ENCODE assay signal across 20 cellular contexts in the genomic region with DNA sequence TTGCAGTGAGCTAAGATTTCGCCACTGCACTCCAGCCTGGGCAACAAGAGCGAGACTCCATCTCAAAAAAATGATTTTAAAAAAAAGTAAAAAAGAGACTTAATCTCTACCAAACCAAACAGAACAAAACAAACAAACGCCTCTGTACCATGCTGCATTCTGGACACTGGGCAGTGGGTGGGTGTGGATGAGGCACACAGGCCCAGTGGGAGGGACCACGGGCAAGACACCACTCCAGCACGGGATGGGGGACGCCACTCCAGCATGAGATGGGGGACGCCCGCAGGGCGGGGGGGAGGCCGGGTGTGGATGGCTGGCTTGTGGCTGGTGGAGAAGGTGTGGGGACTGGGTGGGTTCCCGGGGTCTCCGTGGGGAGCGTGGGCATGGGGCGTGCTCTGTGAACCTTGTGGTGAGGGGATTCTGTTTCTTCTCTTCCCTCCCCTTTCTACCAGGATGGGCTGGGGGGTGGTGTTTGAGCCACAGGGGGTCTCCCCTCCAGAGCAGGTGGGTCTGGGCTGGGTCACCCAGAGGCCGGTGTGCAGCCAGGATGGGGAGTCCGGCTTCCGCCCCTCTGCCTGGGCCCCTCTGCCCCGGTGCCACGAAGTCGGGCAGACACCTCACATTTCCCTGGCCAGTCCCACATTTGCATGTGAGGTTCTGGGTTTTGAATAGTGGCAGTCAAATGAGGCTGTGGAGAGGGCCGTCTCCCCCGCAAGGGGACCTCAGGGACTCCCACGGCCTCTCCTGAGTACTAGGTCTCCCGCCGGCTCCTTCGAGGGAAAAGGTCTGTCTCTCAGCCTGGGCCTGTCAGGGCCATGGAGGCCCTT. TPM values are rescaled to one million over a fixed set of nuclear protein-coding genes. Genes with fewer than 3 reads are reported as not detected.
DNase-seq lines count a peak whose midpoint lies in the region; ATAC-seq, FAIRE-seq and TF ChIP-seq lines count a peak whose summit lies in the region.
"Had no signal": no experiment of that assay in that cellular context is flagged by ENCODE, and none has a peak within 500 bp of the region (broad histone marks: within the 10 kb centered on the region; RNA-seq: fewer than 3 reads in every experiment).

No MANE protein-coding gene starts in this region.

- H4K20me1 ChIP-seq in GM12878 (ENCODE audit: control insufficient read depth, insufficient read depth): no peaks in the 10 kb centered on the region

- CTCF ChIA-PET in GM12878 (lab: Yijun Ruan, JAX): no interaction called here

- SMC1A ChIA-PET in GM12878 (lab: Charles Lee; ENCODE audit: uncharacterized antibody, unreplicated experiment): no interaction called here

- peak overlapping the region; percentile 74 for H2AFZ ChIP-seq in GM12878 (ENCODE audit: control insufficient read depth, low read depth, low read length)

- no TSS peak for BruUV-seq in GM12878 (replicated peaks; lab: Mats Ljungman, UMichigan)

- TF ChIP-seq EP300 in GM12878 (IDR thresholded peaks at IDR 0.05; ENCODE audit: borderline replicate concordance in 1 of 2, control insufficient read depth in 1 of 2, low read depth in 2 of 2, low read length in 2 of 2): no peak

- H3K4me1 ChIP-seq in GM12878 (ENCODE audit: control insufficient read depth, insufficient read depth, low read length) (peaks cover 14% of the 10 kb centered on the region), spleen (peaks cover 31 to 82% (median 55%) of the 10 kb centered on the region in 6 donors), left ventricle myocardium inferior (peaks cover 36% of the 10 kb centered on the region)

- POLR2A ChIA-PET in GM12878 (lab: Charles Lee): interaction anchor here (0.6 to 0.9 kb wide), 2 partner anchors 167 to 307 kb away, joined by 3 to 6 read pairs; no protein-coding TSS in a partner anchor

- no peaks in the 10 kb centered on the region for H3K79me2 ChIP-seq in GM12878 (ENCODE audit: control insufficient read depth, insufficient read depth, low read length)

- RAD21 ChIA-PET in GM12878 (lab: Charles Lee; ENCODE audit: unreplicated experiment): no interaction called here

- H3K36me3 ChIP-seq in GM12878 (ENCODE audit: control insufficient read depth in 2 of 2, insufficient read depth in 2 of 2, low read length in 1 of 2) (no peaks in the 10 kb centered on the region), spleen (no peaks in the 10 kb centered on the region), left ventricle myocardium inferior (no peaks in the 10 kb centered on the region)
- H3K36me3 ChIP-seq: right atrium auricular region had no signal

- H3K9me3 ChIP-seq in GM12878 (replicated peaks; ENCODE audit: control insufficient read depth, insufficient read depth, low read length) (no peaks in the 10 kb centered on the region; the same call in 2 of the 3 replicates), spleen (no peaks in the 10 kb centered on the region), left ventricle myocardium inferior (replicated peaks) (no peaks in the 10 kb centered on the region)
- H3K9me3 ChIP-seq: right atrium auricular region had no signal

- TF ChIP-seq POLR2A in GM12892 (IDR thresholded peaks at IDR 0.05; ENCODE audit: low read depth, low read length) (no peak), GM12878 (IDR thresholded peaks at IDR 0.05; ENCODE audit: low read depth, low read length) (no peak; the same call in 1 of the 2 replicates), spleen (IDR thresholded peaks at IDR 0.05) (no peak)

- H3K9ac ChIP-seq in GM12878 (ENCODE audit: control insufficient read depth, insufficient read depth, low read length): no peak overlapping the region; the same call in 1 of the 2 replicates
- H3K9ac ChIP-seq: KMS-11 had no signal

- intact Hi-C loops in GM12878 (cut with micrococcal nuclease; ENCODE audit: unreplicated experiment) (no loop called here), spleen (cut with DNase I; ENCODE audit: low total_unique reads) (no loop called here), left ventricle myocardium inferior (cut with micrococcal nuclease) (no loop called here)

- no peak for TF ChIP-seq CTCF in GM12878 (IDR thresholded peaks at IDR 0.05 in 2 of 3, conservative IDR thresholded peaks at IDR 0.05 in 1 of 3; ENCODE audit: control insufficient read depth in 2 of 3, extremely low read depth in 1 of 3, insufficient read depth in 1 of 3, low read depth in 3 of 3, low read length in 3 of 3)
- TF ChIP-seq CTCF in spleen (IDR thresholded peaks at IDR 0.05 in 8 of 11, conservative IDR thresholded peaks at IDR 0.05 in 3 of 11): no peak
- no peak for TF ChIP-seq CTCF in left ventricle myocardium inferior (IDR thresholded peaks at IDR 0.05; ENCODE audit: borderline replicate concordance)

- DNase-seq in GM12892 (ENCODE audit: insufficient read length): no peak
- no peak for DNase-seq in GM12878 (ENCODE audit: low read depth, low spot score)
- DNase-seq in spleen: no peak
- DNase-seq in left ventricle myocardium inferior: no peak
- DNase-seq in NCI-H1092 treated with DMSO at 0.1 percent for 48 hours (lab: John Stamatoyannopoulos, UW): no peak
- DNase-seq in medulla oblongata (ENCODE audit: extremely low spot score): no peak
- DNase-seq: activated CD4-positive, alpha-beta T cell treated with anti-CD3 and anti-CD28 coated beads, Interleukin-2, amount 10 ng/mL, durations not matched to agents 24 days and 14 days; amniotic stem cell; DMS 273 treated with DMSO at 0.1 percent for 48 hours; left ventricle myocardium superior; NCI-H1436 treated with DMSO at 0.1 percent for 48 hours; NCI-H226; SHP77 had no signal

- H3K27ac ChIP-seq in GM12878 (ENCODE audit: control insufficient read depth, insufficient read depth) (0 out of 2 replicates have a peak overlapping the region, but pooled peaks have one; percentile 10), spleen (peak overlapping the region; percentile 62 to 90 (median 85)), left ventricle myocardium inferior (replicated peaks) (no peak overlapping the region)
- H3K27ac ChIP-seq: HL-60, KMS-11, right atrium auricular region had no signal

- in situ Hi-C loops in GM12878 (cut with MboI): no loop called here

- H3K27me3 ChIP-seq in GM12878 (replicated peaks in 1 of 2; ENCODE audit: control insufficient read depth in 2 of 2, insufficient read depth in 2 of 2, low read length in 1 of 2) (no peaks in the 10 kb centered on the region), spleen (replicated peaks in 1 of 7) (no peaks in the 10 kb centered on the region), left ventricle myocardium inferior (ENCODE audit: low read depth) (peaks cover 27% of the 10 kb centered on the region)
- H3K27me3 ChIP-seq: right atrium auricular region had no signal

- peak; percentile 71 for FAIRE-seq in GM12892 (lab: Jason Lieb, UNC)
- peak; percentile 35 for FAIRE-seq in GM12878 (lab: Jason Lieb, UNC)
- FAIRE-seq: endometrium had no signal

- H3K4me2 ChIP-seq in GM12878 (ENCODE audit: control insufficient read depth, insufficient read depth): peak overlapping the region; percentile 75
- H3K4me2 ChIP-seq: KMS-11 had no signal

- ATAC-seq in GM21423 (IDR thresholded peaks at IDR 0.05; ENCODE audit: unreplicated experiment) (peak; percentile 45), GM12878 (peak; percentile 74), GM18909 (IDR thresholded peaks at IDR 0.05; ENCODE audit: poor library complexity, unreplicated experiment) (no peak)
- ATAC-seq: left ventricle myocardium superior had no signal

- WGBS in GM12878 (ENCODE audit: insufficient coverage, insufficient replicate concordance, low lambda C conversion rate, missing lambda C conversion rate): 14% methylated on average over 22 of the region's 26 CpGs
- 64 to 73% (median 68%) methylated on average over 25 to 26 of the region's 26 CpGs for WGBS in spleen, 5 donors

- TF ChIP-seq RAD21 in GM12878 (IDR thresholded peaks at IDR 0.05; ENCODE audit: insufficient read depth, low read depth, low read length): no peak

- H3K4me3 ChIP-seq in GM12878 (no peak overlapping the region), spleen (peak overlapping the region in 1 of 8 donors; percentile 44), left ventricle myocardium inferior (no peak overlapping the region)
- H3K4me3 ChIP-seq: right atrium auricular region had no signal

RNA-seq across cellular contexts. Expression of a gene that starts 23.9 kb away (rescaled TPM):
- 0.66 TPM for polyA plus RNA-seq in GM12892 (2012; ENCODE audit: missing spikeins)
- 4.8 and 7.6 TPM in 2 replicates for total RNA-seq in GM12878 (2013; cell fraction: nucleolus; rRNA removed)
- total RNA-seq in GM12878 (2014; rRNA removed) (1.8 and 1.9 TPM in 2 replicates), GM12878 (2014; rRNA removed; fragmentation: Illumina TruSeq; extraction: Trizol) (0.37 and 0.72 TPM in 2 replicates), GM12878 (2021) (1.6 and 1.8 TPM in 2 replicates), spleen (10 to 100 TPM in 6 of 7 donors, 1 to 10 TPM in 1; 8.1 to 22.6 (median 15.2) TPM), left ventricle myocardium inferior (0.14 TPM)
- polyA plus RNA-seq in GM12878 (2011; ENCODE audit: low read depth): 0.35 TPM
- polyA plus RNA-seq in GM12878 (2011; rRNA removed) (1.4 and 2.2 TPM in 2 replicates), GM12878 (2014; fragmentation: Illumina TruSeq; extraction: Trizol) (0.38 TPM in 1 of 2 replicates, not detected in the other), GM12878 (2014; fragmentation: Nextera tagmentation; extraction: Ambion mirVana) (not detected), GM12878 (2014; rRNA removed) (1.6 TPM in 2 replicates), GM12878 (2016; fragmentation: Nextera tagmentation; extraction: Ambion mirVana) (under 1 TPM; 0.24 to 0.71 TPM), spleen (10 to 100 TPM; 16.2 to 19.1 (median 18.7) TPM)
- 3.2 and 5.0 TPM in 2 replicates for polyA plus RNA-seq in GM12878 (2011; cell fraction: cytosol; rRNA removed)
- polyA plus RNA-seq in GM12878 (2011; cell fraction: nucleus; rRNA removed): 7.0 and 7.2 TPM in 2 replicates
- polyA plus RNA-seq in GM12878 (2012): 0.41 and 1.4 TPM in 2 replicates
- 2.3 and 2.6 TPM in 2 replicates for polyA minus RNA-seq in GM12878 (2011; rRNA and poly(A)+ RNA removed)
- polyA minus RNA-seq in GM12878 (2011; cell fraction: cytosol; rRNA and poly(A)+ RNA removed): 1.4 and 2.9 TPM in 2 replicates
- 2.2 TPM in 2 replicates for polyA minus RNA-seq in GM12878 (2011; cell fraction: nucleus; rRNA and poly(A)+ RNA removed)
- total RNA-seq: fibroblast of villous mesenchyme had no signal

RNA-seq across cellular contexts. Expression of a gene that starts 38.1 kb away (rescaled TPM):
- polyA plus RNA-seq in GM12892 (2012; ENCODE audit: missing spikeins): not detected
- not detected in 2 replicates for total RNA-seq in GM12878 (2013; cell fraction: nucleolus; rRNA removed)
- total RNA-seq in GM12878 (2014; rRNA removed) (not detected in 2 replicates), GM12878 (2014; rRNA removed; fragmentation: Illumina TruSeq; extraction: Trizol) (not detected in 2 replicates), GM12878 (2021) (not detected in 2 replicates), spleen (not detected), left ventricle myocardium inferior (not detected)
- not detected for polyA plus RNA-seq in GM12878 (2011; ENCODE audit: low read depth)
- polyA plus RNA-seq in GM12878 (2011; rRNA removed) (not detected in 2 replicates), GM12878 (2014; fragmentation: Illumina TruSeq; extraction: Trizol) (not detected in 2 replicates), GM12878 (2014; fragmentation: Nextera tagmentation; extraction: Ambion mirVana) (not detected), GM12878 (2014; rRNA removed) (not detected in 2 replicates), GM12878 (2016; fragmentation: Nextera tagmentation; extraction: Ambion mirVana) (not detected), spleen (not detected)
- polyA plus RNA-seq in GM12878 (2011; cell fraction: cytosol; rRNA removed): not detected in 2 replicates
- polyA plus RNA-seq in GM12878 (2011; cell fraction: nucleus; rRNA removed): not detected in 2 replicates
- not detected in 2 replicates for polyA plus RNA-seq in GM12878 (2012)
- polyA minus RNA-seq in GM12878 (2011; rRNA and poly(A)+ RNA removed): not detected in 2 replicates
- not detected in 2 replicates for polyA minus RNA-seq in GM12878 (2011; cell fraction: cytosol; rRNA and poly(A)+ RNA removed)
- polyA minus RNA-seq in GM12878 (2011; cell fraction: nucleus; rRNA and poly(A)+ RNA removed): not detected in 2 replicates
- total RNA-seq: activated CD4-positive, alpha-beta T cell treated with anti-CD3 and anti-CD28 coated beads, Interleukin-2, amount 10 ng/mL, durations not matched to agents 24 days and 14 days; fibroblast of villous mesenchyme; left ventricle myocardium superior; right atrium auricular region had no signal

RNA-seq across cellular contexts. Expression of a gene that starts 47.6 kb away (rescaled TPM):
- 45.5 TPM for polyA plus RNA-seq in GM12892 (2012; ENCODE audit: missing spikeins)
- total RNA-seq in GM12878 (2013; cell fraction: nucleolus; rRNA removed): 2.3 and 4.9 TPM in 2 replicates
- total RNA-seq in GM12878 (2014; rRNA removed): 81.9 and 86.2 TPM in 2 replicates
- 73.2 and 77.4 TPM in 2 replicates for total RNA-seq in GM12878 (2014; rRNA removed; fragmentation: Illumina TruSeq; extraction: Trizol)
- 72.9 and 75.5 TPM in 2 replicates for total RNA-seq in GM12878 (2021)
- polyA plus RNA-seq in GM12878 (2011; ENCODE audit: low read depth): 36.4 TPM
- 39.4 and 61.6 TPM in 2 replicates for polyA plus RNA-seq in GM12878 (2011; rRNA removed)
- polyA plus RNA-seq in GM12878 (2011; cell fraction: cytosol; rRNA removed): 108 and 146 TPM in 2 replicates
- 42.6 and 53.5 TPM in 2 replicates for polyA plus RNA-seq in GM12878 (2011; cell fraction: nucleus; rRNA removed)
- polyA plus RNA-seq in GM12878 (2012): 44.9 and 55.2 TPM in 2 replicates
- polyA plus RNA-seq in GM12878 (2014; fragmentation: Illumina TruSeq; extraction: Trizol): 14.3 and 46.5 TPM in 2 replicates
- polyA plus RNA-seq in GM12878 (2014; fragmentation: Nextera tagmentation; extraction: Ambion mirVana): 10 to 100 TPM in 1 of 2 experiments, 1 to 10 TPM in 1; 3.1 to 14.9 TPM
- polyA plus RNA-seq in GM12878 (2014; rRNA removed): 78.3 and 107 TPM in 2 replicates
- 10 to 100 TPM; 86.3 to 98.7 TPM for polyA plus RNA-seq in GM12878 (2016; fragmentation: Nextera tagmentation; extraction: Ambion mirVana)
- polyA minus RNA-seq in GM12878 (2011; rRNA and poly(A)+ RNA removed): 6.1 and 12.8 TPM in 2 replicates
- polyA minus RNA-seq in GM12878 (2011; cell fraction: cytosol; rRNA and poly(A)+ RNA removed): 7.8 and 10.6 TPM in 2 replicates
- polyA minus RNA-seq in GM12878 (2011; cell fraction: nucleus; rRNA and poly(A)+ RNA removed): 5.4 and 7.7 TPM in 2 replicates
- total RNA-seq in spleen: 10 to 100 TPM; 38.7 to 66.2 (median 48.2) TPM
- polyA plus RNA-seq in spleen: 100 to 1,000 TPM; 128 to 157 (median 140) TPM
- 64.1 TPM for total RNA-seq in left ventricle myocardium inferior

RNA-seq across cellular contexts. Expression of a gene that starts 48.6 kb away (rescaled TPM):
- polyA plus RNA-seq in GM12892 (2012; ENCODE audit: missing spikeins): 10.9 TPM
- total RNA-seq in GM12878 (2013; cell fraction: nucleolus; rRNA removed): 58.3 and 70.4 TPM in 2 replicates
- total RNA-seq in GM12878 (2014; rRNA removed) (29.4 and 29.6 TPM in 2 replicates), GM12878 (2014; rRNA removed; fragmentation: Illumina TruSeq; extraction: Trizol) (8.7 and 11.5 TPM in 2 replicates), GM12878 (2021) (24.7 and 27.0 TPM in 2 replicates), spleen (10 to 100 TPM; 28.8 to 37.1 (median 34.3) TPM), left ventricle myocardium inferior (14.2 TPM)
- 8.7 TPM for polyA plus RNA-seq in GM12878 (2011; ENCODE audit: low read depth)
- polyA plus RNA-seq in GM12878 (2011; rRNA removed) (5.8 and 13.4 TPM in 2 replicates), GM12878 (2014; fragmentation: Illumina TruSeq; extraction: Trizol) (1.9 and 8.8 TPM in 2 replicates), GM12878 (2014; fragmentation: Nextera tagmentation; extraction: Ambion mirVana) (under 1 TPM; 0.31 to 0.91 TPM), GM12878 (2014; rRNA removed) (36.4 and 40.4 TPM in 2 replicates), GM12878 (2016; fragmentation: Nextera tagmentation; extraction: Ambion mirVana) (10 to 100 TPM; 23.2 to 27.3 TPM), spleen (10 to 100 TPM; 17.1 to 30.8 (median 17.5) TPM)
- polyA plus RNA-seq in GM12878 (2011; cell fraction: cytosol; rRNA removed): 21.6 and 28.8 TPM in 2 replicates
- 80.2 and 82.1 TPM in 2 replicates for polyA plus RNA-seq in GM12878 (2011; cell fraction: nucleus; rRNA removed)
- 21.4 and 25.3 TPM in 2 replicates for polyA plus RNA-seq in GM12878 (2012)
- polyA minus RNA-seq in GM12878 (2011; rRNA and poly(A)+ RNA removed): 8.6 and 22.0 TPM in 2 replicates
- 9.4 and 10.7 TPM in 2 replicates for polyA minus RNA-seq in GM12878 (2011; cell fraction: cytosol; rRNA and poly(A)+ RNA removed)
- polyA minus RNA-seq in GM12878 (2011; cell fraction: nucleus; rRNA and poly(A)+ RNA removed): 22.6 and 33.4 TPM in 2 replicates

RNA-seq across cellular contexts. Expression of a gene that starts 58.7 kb away (rescaled TPM):
- polyA plus RNA-seq in GM12892 (2012; ENCODE audit: missing spikeins): 0.42 TPM
- total RNA-seq in GM12878 (2013; cell fraction: nucleolus; rRNA removed): not detected in 2 replicates
- total RNA-seq in GM12878 (2014; rRNA removed) (not detected in 2 replicates), GM12878 (2014; rRNA removed; fragmentation: Illumina TruSeq; extraction: Trizol) (not detected in 2 replicates), GM12878 (2021) (0.18 TPM in 1 of 2 replicates, not detected in the other), spleen (under 1 TPM in 4 of 7 donors, not detected in 3; 0.13 to 0.92 (median 0.47) TPM), left ventricle myocardium inferior (not detected)
- polyA plus RNA-seq in GM12878 (2011; ENCODE audit: low read depth): not detected
- polyA plus RNA-seq in GM12878 (2011; rRNA removed) (not detected in 2 replicates), GM12878 (2014; fragmentation: Illumina TruSeq; extraction: Trizol) (not detected in 2 replicates), GM12878 (2014; fragmentation: Nextera tagmentation; extraction: Ambion mirVana) (not detected), GM12878 (2014; rRNA removed) (not detected in 2 replicates), GM12878 (2016; fragmentation: Nextera tagmentation; extraction: Ambion mirVana) (not detected), spleen (under 1 TPM; 0.11 to 0.43 (median 0.26) TPM)
- 0.03 TPM in 1 of 2 replicates, not detected in the other for polyA plus RNA-seq in GM12878 (2011; cell fraction: cytosol; rRNA removed)
- not detected in 2 replicates for polyA plus RNA-seq in GM12878 (2011; cell fraction: nucleus; rRNA removed)
- 0.17 and 0.24 TPM in 2 replicates for polyA plus RNA-seq in GM12878 (2012)
- polyA minus RNA-seq in GM12878 (2011; rRNA and poly(A)+ RNA removed): not detected in 2 replicates
- polyA minus RNA-seq in GM12878 (2011; cell fraction: cytosol; rRNA and poly(A)+ RNA removed): not detected in 2 replicates
- polyA minus RNA-seq in GM12878 (2011; cell fraction: nucleus; rRNA and poly(A)+ RNA removed): not detected in 2 replicates
- total RNA-seq: activated CD4-positive, alpha-beta T cell treated with anti-CD3 and anti-CD28 coated beads, Interleukin-2, amount 10 ng/mL, durations not matched to agents 24 days and 14 days; fibroblast of villous mesenchyme; left ventricle myocardium superior; right atrium auricular region had no signal
